ENCODE assay signal across 13 cellular contexts in the genomic region with DNA sequence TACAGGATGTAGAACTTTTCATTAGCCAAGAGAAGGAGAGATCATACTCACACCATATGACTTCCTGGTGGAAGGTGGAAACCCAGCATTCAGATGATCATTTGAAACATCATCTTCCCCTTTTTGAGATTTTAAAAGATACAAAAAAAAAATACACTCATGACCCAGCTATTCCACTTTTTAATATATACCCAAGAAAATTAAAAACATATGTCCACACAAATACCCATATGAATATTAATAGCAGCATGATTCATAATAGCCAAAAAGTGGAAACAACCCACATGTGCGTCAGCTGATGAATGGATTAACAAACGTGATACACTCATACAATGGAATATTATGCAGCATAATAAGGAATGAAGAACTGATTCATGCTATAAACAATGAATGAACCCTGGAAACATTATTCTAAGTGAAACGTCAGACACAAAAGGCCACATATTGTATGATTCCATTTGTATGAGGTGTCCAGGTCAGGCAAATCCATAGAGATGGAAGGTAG.
DNase-seq lines count a peak whose midpoint lies in the region; ATAC-seq and TF ChIP-seq lines count a peak whose summit lies in the region.
"Had no signal": no experiment of that assay in that cellular context is flagged by ENCODE, and none has a peak within 500 bp of the region (broad histone marks: within the 10 kb centered on the region; RNA-seq: fewer than 3 reads in every experiment).

No MANE protein-coding gene starts in this region.

- no peaks in the 10 kb centered on the region for H3K27me3 ChIP-seq in A673 (replicated peaks; ENCODE audit: insufficient read depth, low read depth, low read length, poor library complexity)
- no peaks in the 10 kb centered on the region for H3K27me3 ChIP-seq in mammary epithelial cell (ENCODE audit: insufficient read depth, low read length)
- no peaks in the 10 kb centered on the region for H3K27me3 ChIP-seq in lower lobe of right lung (ENCODE audit: low read depth)
- H3K27me3 ChIP-seq in transverse colon = no peaks in the 10 kb centered on the region

- in situ Hi-C loops in mammary epithelial cell (cut with MboI; ENCODE audit: low sequenced_read_pairs in 2 of 2) = loop anchor here in 1 of 2 donors (25.0 kb wide), 1 partner anchor 364 kb away; no protein-coding TSS in a partner anchor
- in situ Hi-C loops in transverse colon (cut with MboI; ENCODE audit: low pct_ligation_motif_present in 1 of 4, low pct_unique_long_range_greater_than_20kb in 1 of 4, low sequenced_read_pairs in 3 of 4) = no loop called here

- no peak for TF ChIP-seq EP300 in transverse colon (IDR thresholded peaks at IDR 0.05; ENCODE audit: low read depth)

- H3K4me2 ChIP-seq in mammary epithelial cell (ENCODE audit: insufficient read depth, low read depth, low read length) = peak overlapping the region; percentile 49
- H3K4me2 ChIP-seq: A549 had no signal

- H3K36me3 ChIP-seq in A673 (ENCODE audit: insufficient read depth, low read length, poor library complexity, severe bottlenecking) (no peaks in the 10 kb centered on the region), mammary epithelial cell (ENCODE audit: insufficient read depth, low read length) (no peaks in the 10 kb centered on the region), lower lobe of right lung (no peaks in the 10 kb centered on the region), transverse colon (no peaks in the 10 kb centered on the region)
- H3K36me3 ChIP-seq: WERI-Rb-1 had no signal

- intact Hi-C loops in A673 (cut with micrococcal nuclease; ENCODE audit: unreplicated experiment) = no loop called here
- intact Hi-C loops in mammary epithelial cell (cut with micrococcal nuclease) = no loop called here
- intact Hi-C loops in lower lobe of right lung (cut with DNase I) = no loop called here
- intact Hi-C loops in transverse colon (cut with DNase I; ENCODE audit: low total_unique reads) = no loop called here

- no TSS peak for BruUV-seq in A673 (replicated peaks; lab: Mats Ljungman, UMichigan)
- no TSS peak for BruUV-seq in mammary epithelial cell (replicated peaks; lab: Mats Ljungman, UMichigan)

- no peaks in the 10 kb centered on the region for H3K79me2 ChIP-seq in mammary epithelial cell (ENCODE audit: insufficient read depth, low read length)

- peak overlapping the region; percentile 46 for H3K9ac ChIP-seq in mammary epithelial cell (ENCODE audit: insufficient read depth, low read length)

- 7% methylated on average over 3 of the region's 3 CpGs for WGBS in mammary epithelial cell (ENCODE audit: low coverage, missing lambda C conversion rate)
- 47 to 65% methylated on average over 3 of the region's 3 CpGs for WGBS in transverse colon (ENCODE audit: low coverage in 1 of 2), 2 donors

- H4K20me1 ChIP-seq in mammary epithelial cell (ENCODE audit: insufficient read depth, low read length) = no peaks in the 10 kb centered on the region

- H3K27ac ChIP-seq in A673 (ENCODE audit: low read depth, low read length, poor library complexity, severe bottlenecking) (no peak overlapping the region), mammary epithelial cell (ENCODE audit: insufficient read depth, low read depth, low read length) (peak overlapping the region; percentile 94), lower lobe of right lung (no peak overlapping the region), transverse colon (no peak overlapping the region)
- H3K27ac ChIP-seq: WERI-Rb-1 had no signal

- no peak overlapping the region for H2AFZ ChIP-seq in mammary epithelial cell (ENCODE audit: low read depth, low read length)

- dilution Hi-C loops in mammary epithelial cell (cut with HindIII; ENCODE audit: low sequenced_read_pairs) = no loop called here

- ATAC-seq in lower lobe of right lung (peak; percentile 11 to 56), GM21367 (IDR thresholded peaks at IDR 0.05; ENCODE audit: unreplicated experiment) (no peak), GM19467 (IDR thresholded peaks at IDR 0.05; ENCODE audit: unreplicated experiment) (no peak)
- ATAC-seq: A549; natural killer cell; stimulated activated naive CD8-positive, alpha-beta T cell treated with anti-CD3 and anti-CD28 coated beads, Interleukin-15, amount 100 ng/mL, for 72 hours had no signal

- POLR2A ChIA-PET in A673 (lab: Charles Lee; ENCODE audit: low non-redundant PET) = no interaction called here

- no peak overlapping the region for H3K4me3 ChIP-seq in A673 (ENCODE audit: low read depth, low read length, poor library complexity, severe bottlenecking)
- no peak overlapping the region for H3K4me3 ChIP-seq in mammary epithelial cell (replicated peaks in 1 of 3; ENCODE audit: insufficient read depth in 1 of 3, low read depth in 2 of 3, low read length in 3 of 3)
- no peak overlapping the region for H3K4me3 ChIP-seq in lower lobe of right lung
- H3K4me3 ChIP-seq in transverse colon = no peak overlapping the region
- H3K4me3 ChIP-seq: A549 had no signal

- TF ChIP-seq POLR2A in transverse colon (IDR thresholded peaks at IDR 0.05) = no peak

- CTCF ChIA-PET in A673 (lab: Charles Lee) (no interaction called here), mammary epithelial cell (lab: Charles Lee; ENCODE audit: low non-redundant PET) (interaction anchor here (0.6 to 1.0 kb wide), 2 partner anchors 25 to 274 kb away, joined by 3 to 4 read pairs; no protein-coding TSS in a partner anchor)

- DNase-seq in A673 (ENCODE audit: low spot score) (peak; percentile 37), HT1080 (ENCODE audit: low read depth) (peak; percentile 57), mammary epithelial cell (peak; percentile 97), lower lobe of right lung (no peak), kidney glomerular epithelial cell (lab: John Stamatoyannopoulos, UW) (no peak), transverse colon (no peak)
- DNase-seq: natural killer cell; NCI-H1417 treated with DMSO at 0.1 percent for 48 hours; stimulated activated naive CD8-positive, alpha-beta T cell treated with anti-CD3 and anti-CD28 coated beads, Interleukin-15, amount 100 ng/mL, for 72 hours; WERI-Rb-1 had no signal

- no peak for TF ChIP-seq CTCF in A673 (conservative IDR thresholded peaks at IDR 0.05; ENCODE audit: low read depth, low read length)
- no peak for TF ChIP-seq CTCF in mammary epithelial cell (conservative IDR thresholded peaks at IDR 0.05 in 1 of 2, IDR thresholded peaks at IDR 0.05 in 1 of 2; ENCODE audit: extremely low read depth in 1 of 2, insufficient read depth in 1 of 2, low read depth in 1 of 2, low read length in 2 of 2)
- TF ChIP-seq CTCF in lower lobe of right lung (IDR thresholded peaks at IDR 0.05) = no peak
- TF ChIP-seq CTCF in transverse colon (IDR thresholded peaks at IDR 0.05) = no peak

- no peaks in the 10 kb centered on the region for H3K9me3 ChIP-seq in A673 (ENCODE audit: low read depth, low read length, poor library complexity, severe bottlenecking)
- H3K9me3 ChIP-seq in mammary epithelial cell (replicated peaks; ENCODE audit: insufficient read depth, low read length) = no peaks in the 10 kb centered on the region
- no peaks in the 10 kb centered on the region for H3K9me3 ChIP-seq in lower lobe of right lung
- H3K9me3 ChIP-seq in transverse colon = no peaks in the 10 kb centered on the region
- H3K9me3 ChIP-seq: A549 had no signal

- peaks cover 10% of the 10 kb centered on the region for H3K4me1 ChIP-seq in A673 (ENCODE audit: insufficient read depth, low read length, poor library complexity, severe bottlenecking)
- peaks cover 23% of the 10 kb centered on the region for H3K4me1 ChIP-seq in mammary epithelial cell (ENCODE audit: insufficient read depth, low read length)
- no peaks in the 10 kb centered on the region for H3K4me1 ChIP-seq in lower lobe of right lung
- no peaks in the 10 kb centered on the region for H3K4me1 ChIP-seq in transverse colon
- H3K4me1 ChIP-seq: A549 had no signal

Comparison
In these comparisons a context has a peak if more than half of its experiments do, and no peak if none do; other contexts are left out.
1. DNase-seq: peak in A673 (single experiment), HT1080 (single experiment) and mammary epithelial cell (single experiment); none in lower lobe of right lung (single experiment), kidney glomerular epithelial cell (single experiment) and transverse colon (single experiment).
2. ATAC-seq: peak in lower lobe of right lung (2 of 2); none in GM21367 (single experiment) and GM19467 (single experiment).